Comparison of ENCODE assay signal across 8 cellular contexts in the genomic region with DNA sequence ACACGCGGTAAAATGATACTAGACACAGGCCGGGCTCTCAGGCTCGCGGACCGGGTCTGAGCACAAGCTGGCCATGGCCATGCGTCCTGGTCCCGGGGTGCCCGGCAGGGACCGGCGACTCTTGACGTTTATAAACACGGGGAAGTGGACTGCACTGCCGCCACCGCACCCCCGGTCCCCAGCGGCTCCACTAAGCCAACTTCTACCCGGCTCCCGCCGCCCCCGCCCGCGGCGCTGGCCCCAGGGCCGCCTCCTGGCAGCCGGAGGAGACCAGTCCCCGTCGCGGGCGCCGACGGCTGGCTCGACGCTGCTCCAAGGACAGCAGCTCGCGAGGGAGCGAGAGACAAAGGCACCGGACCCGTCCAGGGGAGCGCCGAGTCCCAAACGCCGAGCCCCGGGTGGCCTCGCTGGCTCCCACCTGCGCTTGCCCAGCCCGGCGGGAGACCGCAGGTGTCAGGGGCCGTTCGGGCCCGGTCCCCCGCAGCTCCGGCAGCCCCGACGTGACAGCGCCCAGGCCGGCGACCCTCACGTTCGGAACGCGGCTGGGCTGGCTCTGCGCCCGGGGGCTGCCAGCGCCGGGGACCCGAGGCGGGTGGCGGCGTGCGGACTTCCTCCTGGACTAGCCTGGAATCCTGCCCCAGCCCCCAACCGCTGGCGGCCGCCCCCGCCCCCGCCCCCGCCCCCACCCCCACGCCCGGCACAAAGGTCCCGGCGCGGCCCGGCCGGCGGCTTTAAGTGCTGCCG. TPM values are rescaled to one million over a fixed set of nuclear protein-coding genes. Genes with fewer than 3 reads are reported as not detected.
A peak's percentile ranks its signal among the peaks of the same experiment; 100 is the strongest.
DNase-seq lines count a peak whose midpoint lies in the region; ATAC-seq, FAIRE-seq and TF ChIP-seq lines count a peak whose summit lies in the region.

No MANE protein-coding gene starts in this region.

- no peaks in the 10 kb centered on the region for H3K9me3 ChIP-seq in fibroblast of lung (ENCODE audit: control insufficient read depth, insufficient read depth, low read depth, low read length)
- H3K9me3 ChIP-seq in upper lobe of left lung, result no peaks in the 10 kb centered on the region

- no peaks in the 10 kb centered on the region for H3K9me3 Mint-ChIP-seq in activated T-cell treated with anti-CD3 and anti-CD28 coated beads, Interleukin-2, amount 50 U/mL, for 4 hours
- H3K9me3 Mint-ChIP-seq in natural killer cell, result no peaks in the 10 kb centered on the region

- H3K9ac ChIP-seq in fibroblast of lung (ENCODE audit: insufficient read depth, low read length), result peak overlapping the region; percentile 99

- H3K27ac Mint-ChIP-seq in natural killer cell, result peak overlapping the region; percentile 86 to 94

- H3K27ac ChIP-seq in fibroblast of lung (ENCODE audit: insufficient read depth, low read length) (peak overlapping the region; percentile 95), upper lobe of left lung (peak overlapping the region; percentile 97 to 99 (median 99))

- H3K27me3 ChIP-seq in fibroblast of lung (ENCODE audit: control insufficient read depth, insufficient read depth, low read length) (no peaks in the 10 kb centered on the region), upper lobe of left lung (no peaks in the 10 kb centered on the region)

- H3K4me2 ChIP-seq in fibroblast of lung (ENCODE audit: extremely low read depth, insufficient read depth, low read length), result peak overlapping the region; percentile 72

- no peak for TF ChIP-seq CTCF in fibroblast of lung (conservative IDR thresholded peaks at IDR 0.05 in 1 of 2, IDR thresholded peaks at IDR 0.05 in 1 of 2; ENCODE audit: low read depth in 1 of 2, low read length in 2 of 2)
- no peak for TF ChIP-seq CTCF in natural killer cell (IDR thresholded peaks at IDR 0.05)
- peak in 2 of 6 experiments; percentile 14 to 24 for TF ChIP-seq CTCF in upper lobe of left lung (IDR thresholded peaks at IDR 0.05)

- H3K4me1 ChIP-seq in fibroblast of lung (ENCODE audit: control insufficient read depth, extremely low read depth, insufficient read depth, low read length), result peaks cover 9% of the 10 kb centered on the region
- H3K4me1 ChIP-seq in upper lobe of left lung, result peaks cover 43 to 66% (median 56%) of the 10 kb centered on the region in 4 donors

- peak overlapping the region; percentile 76 for H3K4me3 Mint-ChIP-seq in activated T-cell treated with anti-CD3 and anti-CD28 coated beads, Interleukin-2, amount 50 U/mL, for 4 hours
- peak overlapping the region; percentile 72 for H3K4me3 Mint-ChIP-seq in natural killer cell

- 0 to 1% methylated on average over 12 to 19 of the region's 87 CpGs for WGBS in upper lobe of left lung, 2 donors

- H4K20me1 ChIP-seq in fibroblast of lung (ENCODE audit: control insufficient read depth, extremely low read depth, insufficient read depth, low read length), result peaks cover 7% of the 10 kb centered on the region

- FAIRE-seq in GM19239 (lab: Jason Lieb, UNC), result no peak

- H3K36me3 ChIP-seq in fibroblast of lung (ENCODE audit: control insufficient read depth, insufficient read depth, low read length) (peaks cover 2% of the 10 kb centered on the region), upper lobe of left lung (no peaks in the 10 kb centered on the region)

- TF ChIP-seq POLR2A in upper lobe of left lung (IDR thresholded peaks at IDR 0.05), result peak in 1 of 4 donors; percentile 50

- in situ Hi-C loops in KBM-7 (cut with MboI; ENCODE audit: low pct_unique_long_range_greater_than_20kb, low sequenced_read_pairs), result no loop called here

- H3K4me3 ChIP-seq in fibroblast of lung (replicated peaks in 1 of 4; ENCODE audit: control extremely low read depth in 1 of 4, insufficient read depth in 1 of 4, low read depth in 3 of 4, low read length in 4 of 4) (peak overlapping the region; percentile 77 to 99 (median 82)), upper lobe of left lung (peak overlapping the region; percentile 75 to 94 (median 85))

- H3K4me1 Mint-ChIP-seq in activated T-cell treated with anti-CD3 and anti-CD28 coated beads, Interleukin-2, amount 50 U/mL, for 4 hours (ENCODE audit: low read depth), result peaks cover 60% of the 10 kb centered on the region
- peaks cover 51 to 55% of the 10 kb centered on the region in 2 donors for H3K4me1 Mint-ChIP-seq in natural killer cell

- TF ChIP-seq EP300 in upper lobe of left lung (IDR thresholded peaks at IDR 0.05), result no peak

- H2AFZ ChIP-seq in fibroblast of lung (ENCODE audit: low read length), result no peak overlapping the region

- H3K27me3 Mint-ChIP-seq in activated T-cell treated with anti-CD3 and anti-CD28 coated beads, Interleukin-2, amount 50 U/mL, for 4 hours (ENCODE audit: low read depth), result no peaks in the 10 kb centered on the region
- no peaks in the 10 kb centered on the region for H3K27me3 Mint-ChIP-seq in natural killer cell (ENCODE audit: low read depth in 2 of 2)

- intact Hi-C loops in natural killer cell (cut with micrococcal nuclease), result loop anchor here (5.0 to 10.0 kb wide), 3 partner anchors 35 to 157 kb away; no protein-coding TSS in a partner anchor

- DNase-seq in D341Med (ENCODE audit: low spot score) (peak; percentile 68), KBM-7 (peak; percentile 57), fibroblast of lung (ENCODE audit: low read depth in 2 of 2) (no peak), natural killer cell (peak; percentile 45), upper lobe of left lung (peak; percentile 61 to 94), GM19239 (ENCODE audit: insufficient read length, low spot score) (no peak)
- DNase-seq in activated T-cell treated with anti-CD3 and anti-CD28 coated beads, Interleukin-2, amount 50 U/mL, for 4 hours, result peak; percentile 20

- ATAC-seq in GM21619 (IDR thresholded peaks at IDR 0.05; ENCODE audit: unreplicated experiment) (peak; percentile 27), natural killer cell (peak; percentile 33 to 43 (median 40)), upper lobe of left lung (ENCODE audit: low FRiP score in 2 of 2) (peak; percentile 42 to 65)
- ATAC-seq in activated T-cell treated with anti-CD3 and anti-CD28 coated beads, Interleukin-2, amount 50 U/mL, for 4 hours, result peak; percentile 31 to 39

- peaks cover 81% of the 10 kb centered on the region for H3K79me2 ChIP-seq in fibroblast of lung (ENCODE audit: control insufficient read depth, insufficient read depth, low read length)

- H3K36me3 Mint-ChIP-seq in activated T-cell treated with anti-CD3 and anti-CD28 coated beads, Interleukin-2, amount 50 U/mL, for 4 hours (ENCODE audit: insufficient read depth), result peaks cover 3% of the 10 kb centered on the region
- H3K36me3 Mint-ChIP-seq in natural killer cell, result no peaks in the 10 kb centered on the region

RNA-seq across cellular contexts. Expression of gene ITGB1, which starts 0.5 kb away (rescaled TPM):
- total RNA-seq in activated T-cell treated with anti-CD3 and anti-CD28 coated beads, Interleukin-2, amount 50 U/mL, for 4 hours, result 10 to 100 TPM; 53.7 to 90.6 (median 58.6) TPM
- 2,456 and 2,693 TPM in 2 replicates for total RNA-seq in fibroblast of lung
- polyA plus RNA-seq in fibroblast of lung, result 1,736 and 3,450 TPM in 2 replicates
- polyA plus RNA-seq in fibroblast of lung (2012), result 1,173 and 2,065 TPM in 2 replicates
- 137 and 176 TPM in 2 replicates for polyA minus RNA-seq in fibroblast of lung (ENCODE audit: low replicate concordance)
- 100 to 1,000 TPM; 175 to 280 (median 202) TPM for total RNA-seq in natural killer cell
- total RNA-seq in upper lobe of left lung, result 100 to 1,000 TPM in 5 of 6 donors, 10 to 100 TPM in 1; 94.3 to 492 (median 340) TPM

Comparison
In these comparisons a context has a peak if more than half of its experiments do, and no peak if none do; other contexts are left out.
1. DNase-seq: peak in D341Med (single experiment), KBM-7 (single experiment), activated T-cell treated with anti-CD3 and anti-CD28 coated beads, Interleukin-2, amount 50 U/mL, for 4 hours (single experiment), natural killer cell (single experiment) and upper lobe of left lung (2 of 2); none in fibroblast of lung (0 of 2) and GM19239 (single experiment).
2. Peak in every context shown above with its lines, with median percentiles within 50 percentile points of each other: ATAC-seq.